ENCODE assay signal across 8 cellular contexts in the genomic region with DNA sequence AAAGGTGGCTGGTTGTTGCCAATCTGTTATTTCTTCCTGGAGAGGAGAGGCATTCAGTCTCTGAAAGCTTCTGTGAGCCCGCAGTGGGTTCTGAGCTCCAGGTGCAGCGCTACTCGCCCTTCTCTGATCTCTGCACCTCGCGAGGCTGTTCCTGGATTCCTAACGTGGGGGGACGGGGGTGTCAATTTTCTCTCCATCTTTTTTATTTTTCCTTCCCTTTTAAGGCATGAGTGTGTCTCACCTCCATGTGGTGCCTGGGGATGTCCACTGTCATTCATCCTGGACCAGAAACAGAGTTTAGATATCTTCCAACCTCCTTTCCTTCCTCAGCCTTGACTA. TPM values are rescaled to one million over a fixed set of nuclear protein-coding genes. Genes with fewer than 3 reads are reported as not detected.
DNase-seq lines count a peak whose midpoint lies in the region; ATAC-seq and TF ChIP-seq lines count a peak whose summit lies in the region.

No MANE protein-coding gene starts in this region.

- H3K36me3 Mint-ChIP-seq in activated naive CD4-positive, alpha-beta T cell treated with anti-CD3 and anti-CD28 coated beads, Interleukin-2, amount 10 ng/mL, durations not matched to agents 7 days and 5 days = peaks cover 7% of the 10 kb centered on the region
- peaks cover 57% of the 10 kb centered on the region for H3K36me3 Mint-ChIP-seq in brain

- no peak for ATAC-seq in HG02970 (IDR thresholded peaks at IDR 0.05; ENCODE audit: low FRiP score, unreplicated experiment)

- no peak for TF ChIP-seq CTCF in brain (conservative IDR thresholded peaks at IDR 0.05)

- peak overlapping the region; percentile 51 for H3K4me3 ChIP-seq in thymus (ENCODE audit: low read length)

- no peaks in the 10 kb centered on the region for H3K9me3 ChIP-seq in thymus (ENCODE audit: control insufficient read depth)

- H3K36me3 ChIP-seq in thymus (ENCODE audit: control insufficient read depth, insufficient read depth) = no peaks in the 10 kb centered on the region

- H3K4me1 Mint-ChIP-seq in activated naive CD4-positive, alpha-beta T cell treated with anti-CD3 and anti-CD28 coated beads, Interleukin-2, amount 10 ng/mL, durations not matched to agents 7 days and 5 days = peaks cover 11% of the 10 kb centered on the region
- H3K4me1 Mint-ChIP-seq in brain = peaks cover 20% of the 10 kb centered on the region

- no peak for DNase-seq in activated naive CD4-positive, alpha-beta T cell treated with anti-CD3 and anti-CD28 coated beads, Interleukin-2, amount 10 ng/mL, durations not matched to agents 7 days and 5 days
- no peak for DNase-seq in activated naive CD4-positive, alpha-beta T cell treated with Interleukin-2 at 50 U/mL for 16 hours
- DNase-seq in islet precursor cell (peak; percentile 52), DMS153 (lab: John Stamatoyannopoulos, UW) (no peak), HuH-7.5 (ENCODE audit: low spot score) (no peak)

- no peak overlapping the region for H3K27ac ChIP-seq in thymus (ENCODE audit: low read depth)

- no peak overlapping the region for H3K27ac Mint-ChIP-seq in activated naive CD4-positive, alpha-beta T cell treated with anti-CD3 and anti-CD28 coated beads, Interleukin-2, amount 10 ng/mL, durations not matched to agents 7 days and 5 days
- peak overlapping the region; percentile 51 to 96 (median 64) for H3K27ac Mint-ChIP-seq in brain

- CTCF ChIA-PET in activated naive CD4-positive, alpha-beta T cell treated with anti-CD3 and anti-CD28 coated beads, Interleukin-2, amount 10 ng/mL, durations not matched to agents 7 days and 5 days (lab: Charles Lee) = no interaction called here

- no peaks in the 10 kb centered on the region for H3K4me1 ChIP-seq in thymus (ENCODE audit: control insufficient read depth, insufficient read depth, low read length)

- H3K27me3 ChIP-seq in thymus (ENCODE audit: control insufficient read depth, insufficient read depth) = no peaks in the 10 kb centered on the region

- H3K9me3 Mint-ChIP-seq in activated naive CD4-positive, alpha-beta T cell treated with anti-CD3 and anti-CD28 coated beads, Interleukin-2, amount 10 ng/mL, durations not matched to agents 7 days and 5 days = peaks cover 51% of the 10 kb centered on the region
- H3K9me3 Mint-ChIP-seq in brain = peaks cover 39 to 54% (median 45%) of the 10 kb centered on the region in 5 experiments

- WGBS in thymus = 18% methylated on average over 7 of the region's 7 CpGs

- peak overlapping the region; percentile 59 for H3K4me3 Mint-ChIP-seq in activated naive CD4-positive, alpha-beta T cell treated with anti-CD3 and anti-CD28 coated beads, Interleukin-2, amount 10 ng/mL, durations not matched to agents 7 days and 5 days
- H3K4me3 Mint-ChIP-seq in brain = peak overlapping the region; percentile 81 to 86 (median 85)

- peaks cover 6% of the 10 kb centered on the region for H3K27me3 Mint-ChIP-seq in activated naive CD4-positive, alpha-beta T cell treated with anti-CD3 and anti-CD28 coated beads, Interleukin-2, amount 10 ng/mL, durations not matched to agents 7 days and 5 days
- peaks cover 8% of the 10 kb centered on the region for H3K27me3 Mint-ChIP-seq in brain

RNA-seq across cellular contexts. Expression of a gene that starts 0.6 kb away (rescaled TPM):
- polyA plus RNA-seq in brain (ENCODE audit: insufficient read depth, low read depth, low replicate concordance) (0.92 TPM), thymus (1.7 TPM)

RNA-seq across cellular contexts. Expression of a gene that starts 44.5 kb away (rescaled TPM):
- polyA plus RNA-seq in brain (ENCODE audit: insufficient read depth, low read depth, low replicate concordance) (5.3 TPM), thymus (7.7 TPM)

RNA-seq across cellular contexts. Expression of a gene that starts 48.0 kb away (rescaled TPM):
- polyA plus RNA-seq in brain (ENCODE audit: insufficient read depth, low read depth, low replicate concordance) = 7.7 TPM
- polyA plus RNA-seq in thymus = 10.7 TPM
